ENCODE assay signal across 9 cellular contexts in the genomic region with DNA sequence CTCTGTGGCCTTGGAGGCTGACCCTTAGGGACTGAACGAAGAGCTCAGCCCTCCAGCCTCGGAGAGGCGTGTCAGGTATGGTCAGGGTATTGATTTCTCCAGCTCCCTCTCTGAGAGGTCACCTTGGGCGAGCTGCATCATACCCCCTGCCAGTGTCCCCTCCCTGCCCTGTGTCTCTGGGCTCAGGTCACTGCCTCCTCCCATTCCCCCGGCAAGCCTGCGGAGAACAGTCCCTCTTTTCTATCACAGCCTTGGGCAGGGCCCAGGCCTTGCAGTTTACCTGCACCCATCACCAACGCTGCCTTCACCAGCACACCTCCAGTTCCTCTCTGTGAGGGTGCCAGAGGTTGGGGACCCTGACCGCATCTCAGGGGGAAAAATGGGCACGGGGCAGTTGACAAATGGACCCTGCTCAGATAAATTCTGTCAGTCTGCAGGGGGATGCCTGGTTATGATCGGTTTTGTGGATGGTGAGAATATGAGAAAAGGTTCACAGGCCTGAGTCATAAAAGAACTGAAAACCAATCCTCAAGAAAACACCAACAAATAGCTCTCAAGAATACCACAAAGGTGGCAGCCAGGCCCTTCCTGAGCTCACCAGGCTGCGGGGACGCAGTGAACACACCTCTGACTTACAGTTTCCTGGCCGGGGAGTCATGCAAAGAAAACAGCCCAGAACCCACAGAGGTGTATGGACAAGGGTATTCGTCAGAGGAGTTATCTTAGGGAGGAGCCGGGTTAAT. TPM values are rescaled to one million over a fixed set of nuclear protein-coding genes. Genes with fewer than 3 reads are reported as not detected.
A peak's percentile ranks its signal among the peaks of the same experiment; 100 is the strongest.
DNase-seq lines count a peak whose midpoint lies in the region; ATAC-seq, FAIRE-seq and TF ChIP-seq lines count a peak whose summit lies in the region.
"Had no signal": no experiment of that assay in that cellular context is flagged by ENCODE, and none has a peak within 500 bp of the region (broad histone marks: within the 10 kb centered on the region; RNA-seq: fewer than 3 reads in every experiment).

No MANE protein-coding gene starts in this region.

- DNase-seq in GM19240 (ENCODE audit: insufficient read length, low spot score) = peak; percentile 38
- DNase-seq in NCI-H69 (lab: John Stamatoyannopoulos, UW) = peak; percentile 19
- DNase-seq in bronchial epithelial cell (ENCODE audit: low read depth) = peak; percentile 71
- peak; percentile 52 for DNase-seq in stimulated activated CD8-positive, alpha-beta memory T cell treated with anti-CD3 and anti-CD28 coated beads, Interleukin-12 subunit alpha, Interleukin-12 subunit beta, amount 100 ng/mL, for 4 hours (ENCODE audit: low read depth)
- no peak for DNase-seq in caudate nucleus (lab: John Stamatoyannopoulos, UW)
- no peak for DNase-seq in effector CD8-positive, alpha-beta T cell (lab: John Stamatoyannopoulos, UW)
- no peak for DNase-seq in OCI-LY7 (ENCODE audit: low spot score)
- DNase-seq: adrenal gland had no signal

- FAIRE-seq in bronchial epithelial cell (lab: Jason Lieb, UNC) = peak; percentile 76

- H3K4me3 ChIP-seq in bronchial epithelial cell (ENCODE audit: low read depth, low read length) = no peak overlapping the region
- no peak overlapping the region for H3K4me3 ChIP-seq in OCI-LY7 (ENCODE audit: low read depth, low read length, poor library complexity, severe bottlenecking)
- H3K4me3 ChIP-seq: adrenal gland had no signal

- H3K36me3 ChIP-seq in bronchial epithelial cell (ENCODE audit: control insufficient read depth, insufficient read depth, low read length) (no peaks in the 10 kb centered on the region), OCI-LY7 (ENCODE audit: insufficient read depth, low read length) (no peaks in the 10 kb centered on the region)
- H3K36me3 ChIP-seq: adrenal gland had no signal

- TF ChIP-seq CTCF in bronchial epithelial cell (IDR thresholded peaks at IDR 0.05; ENCODE audit: insufficient read depth, low read length, severe bottlenecking) (no peak), OCI-LY7 (conservative IDR thresholded peaks at IDR 0.05; ENCODE audit: low read length) (no peak)

- H4K20me1 ChIP-seq in OCI-LY7 (ENCODE audit: insufficient read depth, low read length) = no peaks in the 10 kb centered on the region

- POLR2A ChIA-PET in OCI-LY7 (lab: Charles Lee) = no interaction called here

- no peak overlapping the region for H2AFZ ChIP-seq in OCI-LY7 (ENCODE audit: low read length)

- H3K27ac ChIP-seq in caudate nucleus (ENCODE audit: low read depth, low read length) = no peak overlapping the region
- no peak overlapping the region for H3K27ac ChIP-seq in OCI-LY7 (ENCODE audit: low read depth, low read length, poor library complexity, severe bottlenecking)
- H3K27ac ChIP-seq: adrenal gland had no signal

- H3K4me1 ChIP-seq in OCI-LY7 (ENCODE audit: insufficient read depth, low read length, poor library complexity, severe bottlenecking) = no peaks in the 10 kb centered on the region
- H3K4me1 ChIP-seq: adrenal gland had no signal

- no peaks in the 10 kb centered on the region for H3K9me3 ChIP-seq in OCI-LY7 (ENCODE audit: low read length)
- H3K9me3 ChIP-seq: adrenal gland had no signal

- intact Hi-C loops in OCI-LY7 (cut with micrococcal nuclease; ENCODE audit: unreplicated experiment) = no loop called here

- ATAC-seq in HG03521 (IDR thresholded peaks at IDR 0.05; ENCODE audit: unreplicated experiment) = no peak

- no peaks in the 10 kb centered on the region for H3K9me2 ChIP-seq in OCI-LY7 (ENCODE audit: insufficient read depth, low read length)

- no TSS peak for BruUV-seq in OCI-LY7 (replicated peaks; lab: Mats Ljungman, UMichigan)

- no peak overlapping the region for H3K4me2 ChIP-seq in OCI-LY7 (ENCODE audit: low read length)

- H3K27me3 ChIP-seq in bronchial epithelial cell (ENCODE audit: control insufficient read depth, insufficient read depth, low read length) = peaks cover 4% of the 10 kb centered on the region
- H3K27me3 ChIP-seq: adrenal gland had no signal

- H3K79me2 ChIP-seq in OCI-LY7 (ENCODE audit: insufficient read depth, low read depth, low read length) = no peaks in the 10 kb centered on the region

- CTCF ChIA-PET in OCI-LY7 (lab: Charles Lee; ENCODE audit: unreplicated experiment) = no interaction called here

RNA-seq across cellular contexts. Expression of gene RXRA, which starts 24.7 kb away (rescaled TPM):
- total RNA-seq in bronchial epithelial cell (16.8 and 21.3 TPM in 2 replicates), OCI-LY7 (2022) (0.40 and 0.44 TPM in 2 replicates)
- 0.05 and 0.25 TPM in 2 replicates for total RNA-seq in OCI-LY7 (2014; rRNA removed; shearing (Covaris generic))

Comparison
In these comparisons a context has a peak if more than half of its experiments do, and no peak if none do; other contexts are left out.
1. DNase-seq: peak in GM19240 (single experiment), NCI-H69 (single experiment), bronchial epithelial cell (single experiment) and stimulated activated CD8-positive, alpha-beta memory T cell treated with anti-CD3 and anti-CD28 coated beads, Interleukin-12 subunit alpha, Interleukin-12 subunit beta, amount 100 ng/mL, for 4 hours (single experiment); none in caudate nucleus (0 of 61), effector CD8-positive, alpha-beta T cell (single experiment) and OCI-LY7 (single experiment).
2. RNA of gene RXRA, which starts 24.7 kb away (total RNA-seq): 16.8 to 21.3 TPM in bronchial epithelial cell; 0.05 to 0.44 TPM in OCI-LY7; every median in the first group is over 10 times any median in the second.